ENCODE assay signal across 8 cellular contexts in the genomic region with DNA sequence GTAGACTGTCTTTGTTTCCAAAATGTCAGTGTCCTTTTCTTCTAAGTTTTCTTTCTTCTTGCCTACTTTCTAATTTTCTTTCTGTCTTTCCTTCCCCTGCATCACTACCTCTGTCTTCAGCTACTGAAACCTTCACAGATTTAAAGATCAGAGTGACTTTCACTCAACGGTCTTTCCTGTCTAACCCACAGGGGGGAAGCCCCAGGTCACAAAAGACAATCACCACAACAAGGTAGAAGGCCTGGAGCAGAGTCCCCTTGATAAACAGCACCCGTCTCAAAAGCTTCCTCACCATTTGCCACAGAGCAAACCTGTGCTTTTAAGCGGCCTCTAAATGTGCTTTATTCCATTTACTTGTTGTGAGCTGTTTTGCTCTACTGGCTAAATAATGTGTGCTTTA.
DNase-seq lines count a peak whose midpoint lies in the region; ATAC-seq, FAIRE-seq and TF ChIP-seq lines count a peak whose summit lies in the region.

No MANE protein-coding gene starts in this region.

- no peak overlapping the region for H3K27ac ChIP-seq in neural progenitor cell
- H3K27ac ChIP-seq in upper lobe of right lung, result no peak overlapping the region

- no peaks in the 10 kb centered on the region for H3F3A ChIP-seq in neural progenitor cell (ENCODE audit: low read depth)

- no peaks in the 10 kb centered on the region for H3K9me3 Mint-ChIP-seq in neural progenitor cell

- H4K20me1 ChIP-seq in neural progenitor cell (ENCODE audit: low read depth), result no peaks in the 10 kb centered on the region

- H3K36me3 ChIP-seq in neural progenitor cell, result no peaks in the 10 kb centered on the region
- H3K36me3 ChIP-seq in upper lobe of right lung, result no peaks in the 10 kb centered on the region

- H3K4me3 ChIP-seq in neural progenitor cell (no peak overlapping the region), upper lobe of right lung (no peak overlapping the region), foreskin fibroblast (ENCODE audit: low read depth in 1 of 2, low read length in 2 of 2) (no peak overlapping the region)

- H3K4me1 ChIP-seq in neural progenitor cell, result peaks cover 6% of the 10 kb centered on the region
- peaks cover 6% of the 10 kb centered on the region for H3K4me1 ChIP-seq in upper lobe of right lung

- H3K4me3 Mint-ChIP-seq in neural progenitor cell, result no peak overlapping the region

- TF ChIP-seq CTCF in neural progenitor cell (IDR thresholded peaks at IDR 0.05) (no peak), upper lobe of right lung (IDR thresholded peaks at IDR 0.05) (no peak), foreskin fibroblast (IDR thresholded peaks at IDR 0.05; ENCODE audit: low read depth, low read length) (no peak)

- H3K4me2 ChIP-seq in neural progenitor cell, result no peak overlapping the region

- H3K27me3 ChIP-seq in neural progenitor cell (no peaks in the 10 kb centered on the region), upper lobe of right lung (no peaks in the 10 kb centered on the region)

- H3K27ac Mint-ChIP-seq in neural progenitor cell, result peak overlapping the region; percentile 15

- no peak overlapping the region for H3K9ac ChIP-seq in neural progenitor cell

- intact Hi-C loops in upper lobe of right lung (cut with DNase I), result no loop called here

- no peaks in the 10 kb centered on the region for H3K79me2 ChIP-seq in neural progenitor cell (ENCODE audit: low read depth)

- H3K9me3 ChIP-seq in neural progenitor cell (ENCODE audit: low read depth) (no peaks in the 10 kb centered on the region), upper lobe of right lung (no peaks in the 10 kb centered on the region)

- no peak for FAIRE-seq in RCC 7860 (lab: Jason Lieb, UNC)

- peak; percentile 26 for DNase-seq in activated CD4-positive, alpha-beta T cell treated with anti-CD3 and anti-CD28 coated beads for 1 hour
- DNase-seq in neural progenitor cell (ENCODE audit: low spot score), result no peak
- no peak for DNase-seq in upper lobe of right lung
- DNase-seq in foreskin fibroblast, result no peak
- DNase-seq in NCI-H1048 (lab: John Stamatoyannopoulos, UW), result no peak
- no peak for DNase-seq in RCC 7860 (ENCODE audit: low spot score)

- peak overlapping the region; percentile 61 for H2AFZ ChIP-seq in neural progenitor cell (replicated peaks)

- ATAC-seq in GM19043 (IDR thresholded peaks at IDR 0.05; ENCODE audit: low read depth, unreplicated experiment) (peak; percentile 95), HG02885 (IDR thresholded peaks at IDR 0.05; ENCODE audit: poor library complexity, unreplicated experiment) (peak; percentile 99), upper lobe of right lung (no peak)

- H3K36me3 Mint-ChIP-seq in neural progenitor cell, result no peaks in the 10 kb centered on the region

- peaks cover 14% of the 10 kb centered on the region for H3K4me1 Mint-ChIP-seq in neural progenitor cell

- peaks cover 7% of the 10 kb centered on the region for H3K27me3 Mint-ChIP-seq in neural progenitor cell (ENCODE audit: insufficient read depth, low read depth)
